12 cellular contexts compared by ENCODE assay signal in the genomic region with DNA sequence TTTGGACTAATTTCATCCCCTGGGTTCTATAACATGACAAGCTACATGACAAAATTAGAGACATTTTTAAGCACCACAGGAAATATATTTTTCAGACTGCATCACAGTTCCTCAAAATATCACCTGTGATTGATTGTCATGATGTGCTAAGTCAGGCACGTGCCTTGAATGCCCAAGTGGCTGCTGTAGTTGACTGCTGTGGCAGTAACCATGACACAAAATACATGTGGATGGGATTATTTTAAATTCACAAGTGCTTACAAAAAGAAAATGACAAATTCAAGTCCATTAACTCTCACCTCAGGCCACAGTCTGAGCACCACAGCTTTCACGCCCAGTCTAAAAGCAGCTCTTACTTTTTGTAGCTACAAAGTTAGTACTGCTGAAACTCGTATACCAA. TPM values are rescaled to one million over a fixed set of nuclear protein-coding genes. Genes with fewer than 3 reads are reported as not detected.
DNase-seq lines count a peak whose midpoint lies in the region; ATAC-seq, FAIRE-seq and TF ChIP-seq lines count a peak whose summit lies in the region.
"Had no signal": no experiment of that assay in that cellular context is flagged by ENCODE, and none has a peak within 500 bp of the region (broad histone marks: within the 10 kb centered on the region; RNA-seq: fewer than 3 reads in every experiment).

No MANE protein-coding gene starts in this region.

- H3K27ac Mint-ChIP-seq in activated B cell treated with CpG ODN at 0.5 μM for 24 hours (peak overlapping the region; percentile 82), type B pancreatic cell (no peak overlapping the region)

- CTCF ChIA-PET in activated B cell treated with CpG ODN at 0.5 μM for 24 hours (lab: Charles Lee): interaction anchor here (0.7 to 2.6 kb wide), 3 partner anchors 10 to 154 kb away, joined by 4 to 11 read pairs (median 6); no protein-coding TSS in a partner anchor

- H3K4ac ChIP-seq in mesenchymal stem cell (ENCODE audit: low read depth in 1 of 2, low read length in 2 of 2): no peak overlapping the region

- H2AK5ac ChIP-seq in mesenchymal stem cell (ENCODE audit: low read length, severe bottlenecking): no peak overlapping the region

- peak overlapping the region; percentile 17 for H3K4me3 Mint-ChIP-seq in activated B cell treated with CpG ODN at 0.5 μM for 24 hours
- H3K4me3 Mint-ChIP-seq in type B pancreatic cell: no peak overlapping the region
- H3K4me3 Mint-ChIP-seq: dendritic cell treated with granulocyte-macrophage colony-stimulating factor and Interleukin-4, amounts not matched to agents 40 ng/mL and 50 ng/mL, for 4 days had no signal

- intact Hi-C loops in activated B cell treated with CpG ODN at 0.5 μM for 24 hours (cut with micrococcal nuclease): loop anchor here (1.0 to 5.0 kb wide), 6 partner anchors 9 to 201 kb away; a partner anchor contains a TSS

- peaks cover 2% of the 10 kb centered on the region for H3K4me1 ChIP-seq in mesenchymal stem cell (ENCODE audit: control insufficient read depth, insufficient read depth, low read depth, low read length)

- H3K4me3 ChIP-seq in mesenchymal stem cell (ENCODE audit: insufficient read depth in 1 of 2, low read depth in 1 of 2, low read length in 2 of 2): no peak overlapping the region
- H3K4me3 ChIP-seq: upper lobe of right lung had no signal

- TF ChIP-seq CTCF in activated B cell treated with CpG ODN at 0.5 μM for 24 hours (IDR thresholded peaks at IDR 0.05) (no peak), type B pancreatic cell (conservative IDR thresholded peaks at IDR 0.05) (no peak)

- POLR2A ChIA-PET in activated B cell treated with CpG ODN at 0.5 μM for 24 hours (lab: Charles Lee): interaction anchor here (0.6 to 2.7 kb wide), 7 partner anchors 8 to 137 kb away, joined by 3 to 17 read pairs (median 3); a partner anchor contains a TSS

- no peak overlapping the region for H2BK12ac ChIP-seq in mesenchymal stem cell (ENCODE audit: low read length in 2 of 2)

- no peak overlapping the region for H2AFZ ChIP-seq in mesenchymal stem cell (ENCODE audit: low read depth, low read length)

- no peak overlapping the region for H3K27ac ChIP-seq in mesenchymal stem cell (ENCODE audit: low read length, poor library complexity, severe bottlenecking)
- H3K27ac ChIP-seq: upper lobe of right lung had no signal

- WGBS in mesenchymal stem cell: 93% methylated on average over 3 of the region's 3 CpGs

- FAIRE-seq in GM12891 (lab: Jason Lieb, UNC): peak; percentile 93

- H3K9ac ChIP-seq in mesenchymal stem cell (ENCODE audit: low read length): no peak overlapping the region

- no peak overlapping the region for H2BK15ac ChIP-seq in mesenchymal stem cell (ENCODE audit: low read depth, poor library complexity, severe bottlenecking)

- H3K23ac ChIP-seq in mesenchymal stem cell (ENCODE audit: low read length in 2 of 2): no peak overlapping the region

- no peak overlapping the region for H4K8ac ChIP-seq in mesenchymal stem cell (ENCODE audit: low read length)

- H3K79me1 ChIP-seq in mesenchymal stem cell (replicated peaks; ENCODE audit: low read length, poor library complexity, severe bottlenecking): peaks cover 11% of the 10 kb centered on the region

- no peak for DNase-seq in GM12891 (ENCODE audit: insufficient read length, low spot score)
- no peak for DNase-seq in activated B cell treated with CpG ODN at 0.5 μM for 24 hours
- DNase-seq in CD1c-positive myeloid dendritic cell (ENCODE audit: extremely low spot score): no peak
- no peak for DNase-seq in NCI-H524 treated with DMSO at 0.1 percent for 48 hours (lab: John Stamatoyannopoulos, UW)
- DNase-seq in mesenchymal stem cell: no peak
- DNase-seq in type B pancreatic cell (ENCODE audit: extremely low spot score, unreplicated experiment): no peak
- DNase-seq: activated T-cell treated with anti-CD3 and anti-CD28 coated beads, Interleukin-2, amount 50 U/mL, for 1 hour; NCI-H187 treated with DMSO at 0.1 percent for 48 hours had no signal

- H3K4me1 Mint-ChIP-seq in activated B cell treated with CpG ODN at 0.5 μM for 24 hours (peaks cover 43% of the 10 kb centered on the region), type B pancreatic cell (ENCODE audit: unreplicated experiment) (peaks cover 6% of the 10 kb centered on the region)

- H4K91ac ChIP-seq in mesenchymal stem cell (ENCODE audit: low read length): no peak overlapping the region

- H3K27me3 Mint-ChIP-seq in activated B cell treated with CpG ODN at 0.5 μM for 24 hours (no peaks in the 10 kb centered on the region), type B pancreatic cell (no peaks in the 10 kb centered on the region)
- H3K27me3 Mint-ChIP-seq: dendritic cell treated with granulocyte-macrophage colony-stimulating factor and Interleukin-4, amounts not matched to agents 40 ng/mL and 50 ng/mL, for 4 days had no signal

- no peak for TF ChIP-seq POLR2A in GM12891 (IDR thresholded peaks at IDR 0.05; ENCODE audit: low read depth, low read length)

- H3K36me3 ChIP-seq in mesenchymal stem cell (ENCODE audit: control insufficient read depth in 1 of 2, insufficient read depth in 2 of 2, low read depth in 1 of 2, low read length in 2 of 2): peaks cover 6 to 52% of the 10 kb centered on the region in 2 experiments

- H3K14ac ChIP-seq in mesenchymal stem cell (ENCODE audit: low read length in 2 of 2): no peak overlapping the region

- H2BK120ac ChIP-seq in mesenchymal stem cell (ENCODE audit: low read depth, low read length): no peak overlapping the region

- ATAC-seq in GM19351 (IDR thresholded peaks at IDR 0.05; ENCODE audit: unreplicated experiment): peak; percentile 74
- ATAC-seq in HG03060 (IDR thresholded peaks at IDR 0.05; ENCODE audit: low read depth, unreplicated experiment): peak; percentile 57
- peak; percentile 86 for ATAC-seq in activated B cell treated with CpG ODN at 0.5 μM for 24 hours (ENCODE audit: low read depth)

- H2BK5ac ChIP-seq in mesenchymal stem cell (ENCODE audit: low read depth, low read length, poor library complexity, severe bottlenecking): no peak overlapping the region

- H3K36me3 Mint-ChIP-seq in activated B cell treated with CpG ODN at 0.5 μM for 24 hours (ENCODE audit: low read depth): peaks cover 69% of the 10 kb centered on the region
- H3K36me3 Mint-ChIP-seq in type B pancreatic cell: peaks cover 30% of the 10 kb centered on the region

- H3K4me2 ChIP-seq in mesenchymal stem cell (ENCODE audit: low read length, poor library complexity, severe bottlenecking): no peak overlapping the region

- H3K18ac ChIP-seq in mesenchymal stem cell (ENCODE audit: low read depth in 1 of 2, low read length in 2 of 2): no peak overlapping the region

- H3K9me3 Mint-ChIP-seq in activated B cell treated with CpG ODN at 0.5 μM for 24 hours (no peaks in the 10 kb centered on the region), type B pancreatic cell (no peaks in the 10 kb centered on the region)
- H3K9me3 Mint-ChIP-seq: dendritic cell treated with granulocyte-macrophage colony-stimulating factor and Interleukin-4, amounts not matched to agents 40 ng/mL and 50 ng/mL, for 4 days had no signal

- H3K9me3 ChIP-seq in mesenchymal stem cell (ENCODE audit: control insufficient read depth, low read length): no peaks in the 10 kb centered on the region
- H3K9me3 ChIP-seq: upper lobe of right lung had no signal

- no peaks in the 10 kb centered on the region for H3K27me3 ChIP-seq in mesenchymal stem cell (ENCODE audit: control insufficient read depth in 1 of 2, insufficient read depth in 1 of 2, low read length in 2 of 2)
- H3K27me3 ChIP-seq: upper lobe of right lung had no signal

TF ChIP-seq in GM12891, 5 proteins besides CTCF, POLR2A, EP300 and RAD21:
- TF ChIP-seq PAX5 (IDR thresholded peaks at IDR 0.05; ENCODE audit: insufficient read depth, low read length, severe bottlenecking): no peak
- TF ChIP-seq SPI1 (IDR thresholded peaks at IDR 0.05; ENCODE audit: low read depth, low read length): peak; percentile 93
- TF ChIP-seq POLR2AphosphoS5 (IDR thresholded peaks at IDR 0.05; ENCODE audit: low read depth, low read length): peak; percentile 41; the same call in 1 of the 2 replicates
- no peak for TF ChIP-seq TAF1 (IDR thresholded peaks at IDR 0.05; ENCODE audit: low read depth, low read length)
- TF ChIP-seq POU2F2 (IDR thresholded peaks at IDR 0.05; ENCODE audit: low read depth, low read length): peak; percentile 71; the same call in 1 of the 2 replicates

RNA-seq across cellular contexts. Expression of a gene that starts 45.5 kb away (rescaled TPM):
- 42.7 TPM for polyA plus RNA-seq in GM12891 (2012; ENCODE audit: low read depth, missing spikeins)
- total RNA-seq in activated B cell treated with CpG ODN at 0.5 μM for 24 hours (50.8 and 56.2 TPM in 2 replicates), type B pancreatic cell (ENCODE audit: low replicate concordance) (46.7 and 52.3 TPM in 2 replicates)
- polyA plus RNA-seq in mesenchymal stem cell (2013, experiment 1 of 2): 29.1 TPM
- polyA plus RNA-seq in mesenchymal stem cell (2013, experiment 2 of 2): 28.8 TPM
